ENCODE assay signal across 9 cellular contexts in genomic region chr19:19517235-19517619, GRCh38. TPM values are rescaled to one million over a fixed set of nuclear protein-coding genes. Genes with fewer than 3 reads are reported as not detected.
DNase-seq lines count a peak whose midpoint lies in the region; ATAC-seq and TF ChIP-seq lines count a peak whose summit lies in the region.
"Had no signal": no experiment of that assay in that cellular context is flagged by ENCODE, and none has a peak within 500 bp of the region (broad histone marks: within the 10 kb centered on the region; RNA-seq: fewer than 3 reads in every experiment).

No MANE protein-coding gene starts in this region.

- no peak overlapping the region for H3K27ac Mint-ChIP-seq in T-helper 1 cell treated with Interleukin-12 subunit alpha and Interleukin-12 subunit beta and Interleukin-4 antibody, amounts not matched to agents 30 μg/mL and 1 μg/mL, for 36 hours

- H3K9me3 Mint-ChIP-seq in T-helper 1 cell treated with Interleukin-12 subunit alpha and Interleukin-12 subunit beta and Interleukin-4 antibody, amounts not matched to agents 30 μg/mL and 1 μg/mL, for 36 hours: no peaks in the 10 kb centered on the region

- H3K27me3 Mint-ChIP-seq in T-helper 1 cell treated with Interleukin-12 subunit alpha and Interleukin-12 subunit beta and Interleukin-4 antibody, amounts not matched to agents 30 μg/mL and 1 μg/mL, for 36 hours (ENCODE audit: low read depth): no peaks in the 10 kb centered on the region

- peaks cover 26% of the 10 kb centered on the region for H3K36me3 ChIP-seq in RWPE2 (ENCODE audit: low read depth)
- peaks cover 0 to 23% (median 13%) of the 10 kb centered on the region in 3 donors for H3K36me3 ChIP-seq in esophagus squamous epithelium
- peaks cover 0 to 7% of the 10 kb centered on the region in 2 donors for H3K36me3 ChIP-seq in gastrocnemius medialis

- no peak for TF ChIP-seq CTCF in RWPE2 (IDR thresholded peaks at IDR 0.05; ENCODE audit: poor library complexity, severe bottlenecking)
- TF ChIP-seq CTCF in esophagus squamous epithelium (IDR thresholded peaks at IDR 0.05): no peak
- TF ChIP-seq CTCF in gastrocnemius medialis (IDR thresholded peaks at IDR 0.05 in 4 of 5, conservative IDR thresholded peaks at IDR 0.05 in 1 of 5): no peak

- no peaks in the 10 kb centered on the region for H3K4me1 ChIP-seq in RWPE2 (ENCODE audit: insufficient read depth, poor library complexity, severe bottlenecking)
- H3K4me1 ChIP-seq in esophagus squamous epithelium: peaks cover 18 to 53% (median 28%) of the 10 kb centered on the region in 3 donors
- H3K4me1 ChIP-seq in gastrocnemius medialis: peaks cover 20 to 34% of the 10 kb centered on the region in 2 donors

- peaks cover 12% of the 10 kb centered on the region for H3K4me1 Mint-ChIP-seq in T-helper 1 cell treated with Interleukin-12 subunit alpha and Interleukin-12 subunit beta and Interleukin-4 antibody, amounts not matched to agents 30 μg/mL and 1 μg/mL, for 36 hours (ENCODE audit: low read depth)

- WGBS in esophagus squamous epithelium, 2 donors: 65 to 69% methylated on average over 10 of the region's 10 CpGs

- peak overlapping the region; percentile 87 for H3K4me3 Mint-ChIP-seq in T-helper 1 cell treated with Interleukin-12 subunit alpha and Interleukin-12 subunit beta and Interleukin-4 antibody, amounts not matched to agents 30 μg/mL and 1 μg/mL, for 36 hours

- peaks cover 17% of the 10 kb centered on the region for H3K36me3 Mint-ChIP-seq in T-helper 1 cell treated with Interleukin-12 subunit alpha and Interleukin-12 subunit beta and Interleukin-4 antibody, amounts not matched to agents 30 μg/mL and 1 μg/mL, for 36 hours (ENCODE audit: low read depth)

- no peak for DNase-seq in T-helper 1 cell
- DNase-seq in RWPE2 (ENCODE audit: low spot score): no peak
- no peak for DNase-seq in esophagus squamous epithelium (lab: John Stamatoyannopoulos, UW)
- no peak for DNase-seq in gastrocnemius medialis
- DNase-seq in epidermal melanocyte (ENCODE audit: insufficient read length, low spot score): no peak
- DNase-seq in activated CD4-positive, CD25-positive, alpha-beta regulatory T cell (lab: John Stamatoyannopoulos, UW): no peak
- DNase-seq in sciatic nerve (ENCODE audit: low spot score): no peak
- DNase-seq: NCI-H1105 had no signal

- no peak for ATAC-seq in RWPE2 (ENCODE audit: low read depth)
- no peak for ATAC-seq in gastrocnemius medialis
- no peak for ATAC-seq in sciatic nerve

- H3K9me3 ChIP-seq in RWPE2 (ENCODE audit: severe bottlenecking): peaks cover 2% of the 10 kb centered on the region
- H3K9me3 ChIP-seq in esophagus squamous epithelium: no peaks in the 10 kb centered on the region
- no peaks in the 10 kb centered on the region for H3K9me3 ChIP-seq in gastrocnemius medialis

- H3K27ac ChIP-seq in RWPE2 (ENCODE audit: poor library complexity, severe bottlenecking) (no peak overlapping the region), esophagus squamous epithelium (no peak overlapping the region), gastrocnemius medialis (peak overlapping the region; percentile 87 to 94 (median 90))

- intact Hi-C loops in esophagus squamous epithelium (cut with DNase I): no loop called here
- intact Hi-C loops in gastrocnemius medialis (cut with DNase I; ENCODE audit: low total_unique reads): no loop called here
- intact Hi-C loops in sciatic nerve (cut with DNase I): no loop called here

- no peaks in the 10 kb centered on the region for H3K27me3 ChIP-seq in RWPE2 (ENCODE audit: insufficient read depth, poor library complexity, severe bottlenecking)
- H3K27me3 ChIP-seq in esophagus squamous epithelium: no peaks in the 10 kb centered on the region
- H3K27me3 ChIP-seq in gastrocnemius medialis: no peaks in the 10 kb centered on the region

- H3K4me3 ChIP-seq in RWPE2 (ENCODE audit: severe bottlenecking) (peak overlapping the region; percentile 64), esophagus squamous epithelium (peak overlapping the region; percentile 67 to 88 (median 82)), gastrocnemius medialis (peak overlapping the region; percentile 76 to 94 (median 92))

- in situ Hi-C loops in gastrocnemius medialis (cut with MboI; ENCODE audit: low sequenced_read_pairs in 4 of 4): no loop called here

- no peak for TF ChIP-seq POLR2A in esophagus squamous epithelium (IDR thresholded peaks at IDR 0.05)
- no peak for TF ChIP-seq POLR2A in gastrocnemius medialis (IDR thresholded peaks at IDR 0.05)

RNA-seq across cellular contexts. Expression of gene NDUFA13, which starts 1.2 kb away (rescaled TPM):
- total RNA-seq in esophagus squamous epithelium (10 to 100 TPM; 44.6 to 88.7 (median 56.0) TPM), gastrocnemius medialis (100 to 1,000 TPM in 1 of 4 donors, 10 to 100 TPM in 3; 41.8 to 201 (median 50.5) TPM), sciatic nerve (206 TPM)

RNA-seq across cellular contexts. Expression of gene TSSK6, which starts 1.9 kb away (rescaled TPM):
- total RNA-seq in esophagus squamous epithelium (1 to 10 TPM in 1 of 4 donors, under 1 TPM in 3; 0.57 to 1.7 (median 0.89) TPM), gastrocnemius medialis (1 to 10 TPM in 1 of 4 donors, under 1 TPM in 1, not detected in 2; 0.80 to 1.7 TPM), sciatic nerve (1.3 TPM)

RNA-seq across cellular contexts. Expression of gene YJEFN3, which starts 11.5 kb away (rescaled TPM):
- total RNA-seq in esophagus squamous epithelium: under 1 TPM; 0.08 to 0.57 (median 0.15) TPM
- total RNA-seq in gastrocnemius medialis: under 1 TPM in 2 of 4 donors, not detected in 2; 0.18 to 0.31 TPM
- 4.9 TPM for total RNA-seq in sciatic nerve

RNA-seq across cellular contexts. Expression of gene CILP2, which starts 20.8 kb away (rescaled TPM):
- under 1 TPM in 1 of 4 donors, not detected in 3; under 0.01 TPM for total RNA-seq in esophagus squamous epithelium
- 1 to 10 TPM in 1 of 4 donors, not detected in 3; 3.2 TPM for total RNA-seq in gastrocnemius medialis
- 0.27 TPM for total RNA-seq in sciatic nerve

Comparison
In these comparisons a context has a peak if more than half of its experiments do, and no peak if none do; other contexts are left out.
1. H3K27ac ChIP-seq: peak in gastrocnemius medialis (4 of 4); none in RWPE2 (single experiment) and esophagus squamous epithelium (0 of 4).
2. Peak in every context shown above with its lines, with median percentiles within 50 percentile points of each other: H3K4me3 ChIP-seq.